In the genomic region with DNA sequence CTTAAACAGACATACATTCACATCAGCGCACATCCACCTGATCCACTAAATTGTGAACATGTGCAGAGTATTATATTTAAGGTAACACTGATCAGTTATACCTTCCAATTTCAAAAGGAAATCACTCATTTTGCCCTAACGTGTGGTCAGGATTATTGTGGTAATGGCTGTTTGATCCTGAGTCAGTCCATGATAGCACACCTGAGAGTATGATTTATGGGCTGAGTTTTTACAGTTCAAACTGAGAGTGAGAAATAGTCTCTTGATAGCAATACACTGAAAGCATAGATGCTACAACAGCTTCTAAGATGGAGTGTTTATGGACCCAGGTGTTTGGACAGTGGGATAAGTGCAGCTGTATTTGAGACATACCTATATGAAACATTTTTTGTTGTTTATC, we compare ENCODE assay signal across 27 cellular contexts.
"Had no signal": no experiment of that assay in that cellular context is flagged by ENCODE, and none has a peak within 500 bp of the region (broad histone marks: within the 10 kb centered on the region; RNA-seq: fewer than 3 reads in every experiment).

No MANE protein-coding gene starts in this region.

- H3K36me3 ChIP-seq: MG63, SJSA1 had no signal

- H3K27me3 Mint-ChIP-seq: activated naive CD4-positive, alpha-beta T cell treated with anti-CD3 and anti-CD28 coated beads, Interleukin-2, amount 10 ng/mL, durations not matched to agents 7 days and 5 days; brain had no signal

- H3K4me3 ChIP-seq: MG63, SJSA1 had no signal

- H3K9me3 Mint-ChIP-seq: activated CD4-positive, alpha-beta memory T cell treated with anti-CD3 and anti-CD28 coated beads for 36 hours; activated naive CD4-positive, alpha-beta T cell treated with anti-CD3 and anti-CD28 coated beads, Interleukin-2, amount 10 ng/mL, durations not matched to agents 7 days and 5 days; activated T-helper 1 cell treated with anti-CD3 and anti-CD28 coated beads, Interleukin-12 subunit alpha, Interleukin-12 subunit beta, Interleukin-2, Interleukin-4 antibody, amounts not matched to agents 30 ng/mL and 10 ng/mL and 1 ng/mL, durations not matched to agents 14 hours and 24 hours and 36 hours; T-helper 1 cell treated with Interleukin-12 subunit alpha and Interleukin-12 subunit beta and Interleukin-4 antibody, amounts not matched to agents 30 μg/mL and 1 μg/mL, for 36 hours; T-helper 2 cell treated with Interferon-gamma antibody and Interleukin-4, amounts not matched to agents 5 μg/mL and 100 μg/mL, for 36 hours had no signal

- DNase-seq: activated CD4-positive, alpha-beta memory T cell treated with anti-CD3 and anti-CD28 coated beads for 36 hours; activated CD4-positive, alpha-beta T cell treated with anti-CD3 and anti-CD28 coated beads for 4 hours; activated CD4-positive, alpha-beta T cell treated with anti-CD3 and anti-CD28 coated beads, Interleukin-2, amount 50 U/mL, for 1 hour; activated effector memory CD4-positive, alpha-beta T cell treated with Interleukin-2 at 50 U/mL for 16 hours; activated naive CD4-positive, alpha-beta T cell treated with anti-CD3 and anti-CD28 coated beads, Interleukin-2, amount 10 ng/mL, durations not matched to agents 7 days and 5 days; anterior cingulate cortex; central memory CD4-positive, alpha-beta T cell; Kasumi-1; KG1; MG63; NCI-H1048; NCI-H1436; NCI-H1694; NCI-H2081 treated with DMSO at 0.1 percent for 48 hours; NCI-H226; NCI-H446 treated with DMSO at 0.1 percent for 48 hours; NCI-H524; NCI-H69; NCI-H82; OCI-M1; SHP77; SK-N-SH had no signal

- H3K4me1 ChIP-seq: SJSA1 had no signal

- H3K27ac ChIP-seq: SJSA1 had no signal

- H3K9me3 ChIP-seq: MG63, SJSA1, SK-N-SH had no signal

- H3K9ac ChIP-seq: SK-N-SH had no signal

- H3K4me1 Mint-ChIP-seq: activated naive CD4-positive, alpha-beta T cell treated with anti-CD3 and anti-CD28 coated beads, Interleukin-2, amount 10 ng/mL, durations not matched to agents 7 days and 5 days had no signal

- H3K4me3 Mint-ChIP-seq: activated CD4-positive, alpha-beta memory T cell treated with anti-CD3 and anti-CD28 coated beads for 36 hours; activated naive CD4-positive, alpha-beta T cell treated with anti-CD3 and anti-CD28 coated beads, Interleukin-2, amount 10 ng/mL, durations not matched to agents 7 days and 5 days; activated T-helper 1 cell treated with anti-CD3 and anti-CD28 coated beads, Interleukin-12 subunit alpha, Interleukin-12 subunit beta, Interleukin-2, Interleukin-4 antibody, amounts not matched to agents 30 ng/mL and 10 ng/mL and 1 ng/mL, durations not matched to agents 14 hours and 24 hours and 36 hours; brain; T-helper 1 cell treated with Interleukin-12 subunit alpha and Interleukin-12 subunit beta and Interleukin-4 antibody, amounts not matched to agents 30 μg/mL and 1 μg/mL, for 36 hours; T-helper 2 cell treated with Interferon-gamma antibody and Interleukin-4, amounts not matched to agents 5 μg/mL and 100 μg/mL, for 36 hours had no signal

- H3K4me2 ChIP-seq: SK-N-SH had no signal

- H3K36me3 Mint-ChIP-seq: activated CD4-positive, alpha-beta memory T cell treated with anti-CD3 and anti-CD28 coated beads for 36 hours; activated naive CD4-positive, alpha-beta T cell treated with anti-CD3 and anti-CD28 coated beads, Interleukin-2, amount 10 ng/mL, durations not matched to agents 7 days and 5 days; brain had no signal

- H3K27me3 ChIP-seq: MG63 had no signal

- H3K27ac Mint-ChIP-seq: activated CD4-positive, alpha-beta memory T cell treated with anti-CD3 and anti-CD28 coated beads for 36 hours; activated naive CD4-positive, alpha-beta T cell treated with anti-CD3 and anti-CD28 coated beads, Interleukin-2, amount 10 ng/mL, durations not matched to agents 7 days and 5 days; activated T-helper 1 cell treated with anti-CD3 and anti-CD28 coated beads, Interleukin-12 subunit alpha, Interleukin-12 subunit beta, Interleukin-2, Interleukin-4 antibody, amounts not matched to agents 30 ng/mL and 10 ng/mL and 1 ng/mL, durations not matched to agents 14 hours and 24 hours and 36 hours; brain; T-helper 1 cell treated with Interleukin-12 subunit alpha and Interleukin-12 subunit beta and Interleukin-4 antibody, amounts not matched to agents 30 μg/mL and 1 μg/mL, for 36 hours; T-helper 2 cell treated with Interferon-gamma antibody and Interleukin-4, amounts not matched to agents 5 μg/mL and 100 μg/mL, for 36 hours had no signal
